9 cellular contexts compared by ENCODE assay signal in the genomic region with DNA sequence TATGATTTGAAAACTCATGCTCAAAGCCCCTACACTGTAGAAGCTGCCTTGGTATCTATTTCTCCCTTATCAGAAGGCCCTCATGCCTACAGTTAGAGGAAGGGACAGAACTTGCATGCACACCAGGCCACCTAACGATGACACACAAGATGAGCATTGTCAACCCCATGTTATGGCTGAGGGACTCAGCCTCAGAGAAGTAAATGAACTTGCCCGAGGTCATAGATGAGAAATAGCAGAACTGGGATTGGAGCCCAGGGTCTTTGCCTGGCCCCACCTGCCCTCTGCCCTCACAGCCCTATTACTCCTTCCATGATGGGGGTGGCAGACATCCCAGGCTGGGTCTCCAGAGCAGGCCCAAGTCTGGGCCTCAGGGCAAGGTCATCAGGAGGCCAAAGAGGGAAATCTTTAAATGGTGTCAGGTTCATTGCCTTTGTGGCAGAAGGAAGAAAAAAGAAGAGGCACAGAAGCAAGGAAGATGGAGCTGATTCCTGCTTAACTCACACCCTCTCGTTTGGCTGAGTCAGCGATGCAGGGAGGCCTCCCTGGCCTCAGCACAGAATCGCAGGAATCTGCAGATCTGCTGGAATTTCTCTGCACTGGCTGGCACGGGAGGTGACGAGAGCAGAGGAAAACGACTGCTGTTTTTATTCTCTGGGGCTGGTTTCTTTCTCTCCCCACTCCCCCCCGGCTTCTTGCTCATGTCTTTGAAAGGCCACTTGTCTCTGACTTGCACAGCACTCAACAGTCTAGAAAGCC. TPM values are rescaled to one million over a fixed set of nuclear protein-coding genes. Genes with fewer than 3 reads are reported as not detected.
A peak's percentile ranks its signal among the peaks of the same experiment; 100 is the strongest.
DNase-seq lines count a peak whose midpoint lies in the region; ATAC-seq and TF ChIP-seq lines count a peak whose summit lies in the region.
"Had no signal": no experiment of that assay in that cellular context is flagged by ENCODE, and none has a peak within 500 bp of the region (broad histone marks: within the 10 kb centered on the region; RNA-seq: fewer than 3 reads in every experiment).

No MANE protein-coding gene starts in this region.

- no peak overlapping the region for H3K4me3 ChIP-seq in Panc1 (ENCODE audit: low read depth in 2 of 2, low read length in 2 of 2)

- H3K27me3 ChIP-seq in Panc1 (ENCODE audit: control insufficient read depth, insufficient read depth, low read length), result no peaks in the 10 kb centered on the region

- peak; percentile 16 for DNase-seq in Caki2 (ENCODE audit: low read depth)
- DNase-seq in Panc1 (ENCODE audit: low read depth, low spot score), result no peak
- peak; percentile 55 for DNase-seq in fibroblast of gingiva (ENCODE audit: low read depth)
- DNase-seq in osteocyte (ENCODE audit: extremely low spot score, unreplicated experiment), result no peak
- no peak for DNase-seq in DMS53 (lab: John Stamatoyannopoulos, UW)
- DNase-seq in activated CD4-positive, CD25-positive, alpha-beta regulatory T cell (lab: John Stamatoyannopoulos, UW), result no peak
- DNase-seq in stimulated activated CD8-positive, alpha-beta memory T cell treated with anti-CD3 and anti-CD28 coated beads, Interleukin-4, amount 100 ng/mL, for 48 hours, result no peak
- DNase-seq in activated CD8-positive, alpha-beta memory T cell treated with anti-CD3 and anti-CD28 coated beads, Interleukin-2, amount 10 ng/mL, durations not matched to agents 7 days and 5 days, result no peak

- no peaks in the 10 kb centered on the region for H3K36me3 ChIP-seq in Panc1 (ENCODE audit: control insufficient read depth, insufficient read depth, low read length)

- no peaks in the 10 kb centered on the region for H3K9me3 ChIP-seq in Panc1 (ENCODE audit: control insufficient read depth, insufficient read depth, low read depth, low read length)

- H3K9me3 Mint-ChIP-seq in osteocyte (ENCODE audit: unreplicated experiment), result no peaks in the 10 kb centered on the region
- H3K9me3 Mint-ChIP-seq in activated CD8-positive, alpha-beta memory T cell treated with anti-CD3 and anti-CD28 coated beads, Interleukin-2, amount 10 ng/mL, durations not matched to agents 7 days and 5 days (ENCODE audit: low read depth), result no peaks in the 10 kb centered on the region

- H3K4me1 Mint-ChIP-seq in osteocyte (ENCODE audit: unreplicated experiment), result peaks cover 24% of the 10 kb centered on the region
- H3K4me1 Mint-ChIP-seq in activated CD8-positive, alpha-beta memory T cell treated with anti-CD3 and anti-CD28 coated beads, Interleukin-2, amount 10 ng/mL, durations not matched to agents 7 days and 5 days, result peaks cover 26% of the 10 kb centered on the region

- peak; percentile 62 for ATAC-seq in Panc1
- ATAC-seq in activated CD8-positive, alpha-beta memory T cell treated with anti-CD3 and anti-CD28 coated beads, Interleukin-2, amount 10 ng/mL, durations not matched to agents 7 days and 5 days, result no peak

- no peak for TF ChIP-seq CTCF in Panc1 (IDR thresholded peaks at IDR 0.05)
- no peak for TF ChIP-seq CTCF in osteocyte (IDR thresholded peaks at IDR 0.05)

- H3K27ac ChIP-seq in Panc1 (ENCODE audit: low read length), result no peak overlapping the region

- H3K27me3 Mint-ChIP-seq in osteocyte (ENCODE audit: unreplicated experiment), result no peaks in the 10 kb centered on the region
- no peaks in the 10 kb centered on the region for H3K27me3 Mint-ChIP-seq in activated CD8-positive, alpha-beta memory T cell treated with anti-CD3 and anti-CD28 coated beads, Interleukin-2, amount 10 ng/mL, durations not matched to agents 7 days and 5 days

- CTCF ChIA-PET in Panc1 (lab: Charles Lee), result no interaction called here
- CTCF ChIA-PET in activated CD8-positive, alpha-beta memory T cell treated with anti-CD3 and anti-CD28 coated beads, Interleukin-2, amount 10 ng/mL, durations not matched to agents 7 days and 5 days (lab: Charles Lee), result interaction anchor here (1.3 to 1.4 kb wide), 3 partner anchors 11 to 15 kb away, joined by 3 to 4 read pairs (median 3); no protein-coding TSS in a partner anchor

- no TSS peak for BruUV-seq in Panc1 (replicated peaks; lab: Mats Ljungman, UMichigan)

- POLR2A ChIA-PET in Panc1 (lab: Charles Lee), result no interaction called here

- in situ Hi-C loops in Caki2 (cut with HindIII; ENCODE audit: low pct_unique_long_range_greater_than_20kb, low sequenced_read_pairs), result no loop called here
- in situ Hi-C loops in Panc1 (cut with HindIII; ENCODE audit: low pct_unique_long_range_greater_than_20kb, low sequenced_read_pairs), result no loop called here

- no peaks in the 10 kb centered on the region for H3K36me3 Mint-ChIP-seq in osteocyte (ENCODE audit: unreplicated experiment)
- H3K36me3 Mint-ChIP-seq in activated CD8-positive, alpha-beta memory T cell treated with anti-CD3 and anti-CD28 coated beads, Interleukin-2, amount 10 ng/mL, durations not matched to agents 7 days and 5 days, result no peaks in the 10 kb centered on the region

- H3K4me1 ChIP-seq in Panc1 (ENCODE audit: control insufficient read depth, insufficient read depth, low read length), result peaks cover 10% of the 10 kb centered on the region

- intact Hi-C loops in Panc1 (cut with micrococcal nuclease; ENCODE audit: unreplicated experiment), result no loop called here

- H3K4me3 Mint-ChIP-seq in osteocyte (ENCODE audit: unreplicated experiment), result no peak overlapping the region
- H3K4me3 Mint-ChIP-seq in activated CD8-positive, alpha-beta memory T cell treated with anti-CD3 and anti-CD28 coated beads, Interleukin-2, amount 10 ng/mL, durations not matched to agents 7 days and 5 days, result no peak overlapping the region

- H3K27ac Mint-ChIP-seq in osteocyte (ENCODE audit: unreplicated experiment), result peak overlapping the region; percentile 74
- no peak overlapping the region for H3K27ac Mint-ChIP-seq in activated CD8-positive, alpha-beta memory T cell treated with anti-CD3 and anti-CD28 coated beads, Interleukin-2, amount 10 ng/mL, durations not matched to agents 7 days and 5 days

RNA-seq across cellular contexts. Expression of gene CRB2, which starts 20.6 kb away (rescaled TPM):
- total RNA-seq in Caki2 (2014; rRNA removed; shearing (Covaris generic); ENCODE audit: low replicate concordance), result not detected in 2 replicates
- 0.05 TPM for total RNA-seq in Panc1 (2021; ENCODE audit: unreplicated experiment)
- polyA plus RNA-seq in Panc1 (2012; ENCODE audit: insufficient read length), result not detected
- not detected in 2 replicates for total RNA-seq in osteocyte
- total RNA-seq in activated CD8-positive, alpha-beta memory T cell treated with anti-CD3 and anti-CD28 coated beads, Interleukin-2, amount 10 ng/mL, durations not matched to agents 7 days and 5 days, result not detected
- total RNA-seq: activated CD8-positive, alpha-beta memory T cell treated with anti-CD3 and anti-CD28 coated beads for 36 hours had no signal

Comparison
In these comparisons a context has a peak if more than half of its experiments do, and no peak if none do; other contexts are left out.
1. DNase-seq: peak in Caki2 (single experiment) and fibroblast of gingiva (single experiment); none in Panc1 (single experiment), osteocyte (single experiment), DMS53 (single experiment), activated CD4-positive, CD25-positive, alpha-beta regulatory T cell (0 of 4), stimulated activated CD8-positive, alpha-beta memory T cell treated with anti-CD3 and anti-CD28 coated beads, Interleukin-4, amount 100 ng/mL, for 48 hours (single experiment) and activated CD8-positive, alpha-beta memory T cell treated with anti-CD3 and anti-CD28 coated beads, Interleukin-2, amount 10 ng/mL, durations not matched to agents 7 days and 5 days (single experiment).